2 cellular contexts compared by ENCODE assay signal in genomic region chr16:22549853-22550252, GRCh38.
TF ChIP-seq lines count a peak whose summit lies in the region.
"Not testable (repeated sequence)": the region's sequence is repeated elsewhere in the genome, so short reads cannot be mapped to it uniquely, and the experiment has no call there.

No MANE protein-coding gene starts in this region.

TF ChIP-seq in GM12878, 131 proteins besides CTCF, POLR2A, EP300 and RAD21:
- 0 out of 2 replicates have a peak, but pooled peaks have one; percentile 15 for TF ChIP-seq FOXK2 (IDR thresholded peaks at IDR 0.05)

TF ChIP-seq in HepG2, 621 proteins besides CTCF, POLR2A, EP300 and RAD21:
- TF ChIP-seq RAD51 (IDR thresholded peaks at IDR 0.05; ENCODE audit: borderline replicate concordance) = peak; percentile 27; the same call in 1 of the 2 replicates
- 0 out of 2 replicates have a peak, but pooled peaks have one; percentile 47 for TF ChIP-seq SP1 (IDR thresholded peaks at IDR 0.05)
- TF ChIP-seq SP1, FOXP1, SOX6 (CRISPR knock-in tag; IDR thresholded peaks at IDR 0.05): not testable (repeated sequence)
- TF ChIP-seq FOXK2 (IDR thresholded peaks at IDR 0.05) = peak; percentile 39; the same call in 1 of the 2 replicates
- 0 out of 2 replicates have a peak, but pooled peaks have one; percentile 19 for TF ChIP-seq FOXP1 (IDR thresholded peaks at IDR 0.05)
- 0 out of 2 replicates have a peak, but pooled peaks have one; percentile 30 for TF ChIP-seq PLRG1 (conservative IDR thresholded peaks at IDR 0.05)
- peak; percentile 70; the same call in 1 of the 2 replicates for TF ChIP-seq SOX6 (IDR thresholded peaks at IDR 0.05)
